27 cellular contexts compared by ENCODE assay signal in genomic region chr3:197830308-197830966, GRCh38.
"Had no signal": no experiment of that assay in that cellular context is flagged by ENCODE, and none has a peak within 500 bp of the region (broad histone marks: within the 10 kb centered on the region; RNA-seq: fewer than 3 reads in every experiment).

No MANE protein-coding gene starts in this region.

- H3K27ac Mint-ChIP-seq: progenitor cell of endocrine pancreas, type B pancreatic cell had no signal

- H3K4me3 Mint-ChIP-seq: immature natural killer cell; naive thymus-derived CD8-positive, alpha-beta T cell; type B pancreatic cell had no signal

- H3K9me3 ChIP-seq: esophagus muscularis mucosa, gastroesophageal sphincter, right lobe of liver, testis, tibial artery, uterus had no signal

- H3K36me3 ChIP-seq: uterus had no signal

- H3K27me3 ChIP-seq: esophagus muscularis mucosa, foreskin keratinocyte, gastroesophageal sphincter, right lobe of liver, testis, tibial artery, uterus had no signal

- H3K27ac ChIP-seq: coronary artery, esophagus muscularis mucosa, foreskin keratinocyte, gastroesophageal sphincter, parathyroid adenoma, right lobe of liver, tibial artery, uterus had no signal

- H3K4me3 ChIP-seq: coronary artery, esophagus muscularis mucosa, gastroesophageal sphincter, right lobe of liver, testis, tibial artery, uterus had no signal

- H3K4me1 ChIP-seq: esophagus muscularis mucosa, foreskin keratinocyte, gastroesophageal sphincter, parathyroid adenoma, right lobe of liver, testis, tibial artery, uterus had no signal

- H3K9me3 Mint-ChIP-seq: immature natural killer cell; naive thymus-derived CD8-positive, alpha-beta T cell; type B pancreatic cell had no signal

- H3K27me3 Mint-ChIP-seq: naive thymus-derived CD8-positive, alpha-beta T cell; progenitor cell of endocrine pancreas; type B pancreatic cell had no signal

- H3K4me1 Mint-ChIP-seq: immature natural killer cell; naive thymus-derived CD8-positive, alpha-beta T cell had no signal

- ATAC-seq: foreskin keratinocyte; gastroesophageal sphincter; left lobe of liver; naive thymus-derived CD8-positive, alpha-beta T cell; right lobe of liver; stimulated activated naive CD8-positive, alpha-beta T cell treated with anti-CD3 and anti-CD28 coated beads, Interleukin-15, Interleukin-2, amounts not matched to agents 100 U/mL and 50 U/mL, for 24 hours had no signal

- DNase-seq: dermis blood vessel endothelial cell; effector memory CD4-positive, alpha-beta T cell; foreskin keratinocyte; glutamatergic neuron; hypothalamus; immature natural killer cell; islet precursor cell; mammary epithelial cell; naive thymus-derived CD8-positive, alpha-beta T cell; occipital lobe; right lobe of liver; small intestine; stimulated activated CD4-positive, alpha-beta T cell treated with anti-CD3 and anti-CD28 coated beads, Interleukin-15, amount 100 ng/mL, for 24 hours; stimulated activated CD4-positive, alpha-beta T cell treated with anti-CD3 and anti-CD28 coated beads, Interleukin-4, amount 100 ng/mL, for 1 hour; stimulated activated CD8-positive, alpha-beta memory T cell treated with anti-CD3 and anti-CD28 coated beads, Interleukin-4, amount 100 ng/mL, for 48 hours; stimulated activated naive CD8-positive, alpha-beta T cell treated with anti-CD3 and anti-CD28 coated beads, Interleukin-15, Interleukin-2, amounts not matched to agents 100 U/mL and 50 U/mL, for 24 hours; substantia nigra; testis; tibial artery; uterus had no signal
